Comparison of ENCODE assay signal across 17 cellular contexts in genomic region chr18:55159027-55159426, GRCh38.
DNase-seq lines count a peak whose midpoint lies in the region; ATAC-seq and TF ChIP-seq lines count a peak whose summit lies in the region.
"Had no signal": no experiment of that assay in that cellular context is flagged by ENCODE, and none has a peak within 500 bp of the region (broad histone marks: within the 10 kb centered on the region; RNA-seq: fewer than 3 reads in every experiment).

No MANE protein-coding gene starts in this region.

- H3K27ac Mint-ChIP-seq in stimulated activated naive CD8-positive, alpha-beta T cell treated with anti-CD3 and anti-CD28 coated beads, Interleukin-15, amount 100 ng/mL, for 72 hours, result no peak overlapping the region
- H3K27ac Mint-ChIP-seq in MCF 10A (ENCODE audit: low read depth, unreplicated experiment), result no peak overlapping the region
- H3K27ac Mint-ChIP-seq: B cell; CD4-positive, alpha-beta T cell; CD8-positive, alpha-beta T cell had no signal

- no CpG with 5 or more reads among the region's 4 CpGs for WGBS in trophoblast cell (ENCODE audit: extremely low coverage, insufficient coverage, insufficient read length)

- H3K14ac ChIP-seq in trophoblast cell (ENCODE audit: low read length), result no peak overlapping the region

- H4K91ac ChIP-seq in trophoblast cell (ENCODE audit: low read depth, low read length), result peak overlapping the region; percentile 32

- H3K4me2 ChIP-seq in trophoblast cell (ENCODE audit: low read length), result no peak overlapping the region
- H3K4me2 ChIP-seq: A549; BLaER1 treated with 17β-estradiol and CSF1 and Interleukin-3, amounts not matched to agents 10 nM and 100 nM had no signal

- H3K4me3 Mint-ChIP-seq in stimulated activated naive CD8-positive, alpha-beta T cell treated with anti-CD3 and anti-CD28 coated beads, Interleukin-15, amount 100 ng/mL, for 72 hours, result no peak overlapping the region
- no peak overlapping the region for H3K4me3 Mint-ChIP-seq in MCF 10A (ENCODE audit: unreplicated experiment)
- H3K4me3 Mint-ChIP-seq: B cell; CD4-positive, alpha-beta T cell; CD8-positive, alpha-beta T cell had no signal

- H3K4ac ChIP-seq in trophoblast cell (ENCODE audit: low read depth, low read length), result no peak overlapping the region

- no peaks in the 10 kb centered on the region for H3K36me3 ChIP-seq in trophoblast cell (ENCODE audit: control insufficient read depth in 1 of 2, insufficient read depth in 2 of 2, low read length in 2 of 2)
- H3K36me3 ChIP-seq: BLaER1 treated with 17β-estradiol and CSF1 and Interleukin-3, amounts not matched to agents 10 nM and 100 nM had no signal

- no peak overlapping the region for H2AFZ ChIP-seq in trophoblast cell (ENCODE audit: insufficient read depth, low read length, poor library complexity)

- intact Hi-C loops in MCF 10A (cut with micrococcal nuclease), result no loop called here

- no peak overlapping the region for H2BK120ac ChIP-seq in trophoblast cell (ENCODE audit: insufficient read depth, low read length, poor library complexity)

- POLR2A ChIA-PET in MCF 10A (lab: Yijun Ruan, JAX), result no interaction called here

- H3K36me3 Mint-ChIP-seq in MCF 10A (ENCODE audit: insufficient read depth, unreplicated experiment), result no peaks in the 10 kb centered on the region
- H3K36me3 Mint-ChIP-seq: CD8-positive, alpha-beta T cell had no signal

- H2BK5ac ChIP-seq in trophoblast cell (ENCODE audit: low read depth, low read length, poor library complexity), result no peak overlapping the region

- no peaks in the 10 kb centered on the region for H3K79me2 ChIP-seq in trophoblast cell (ENCODE audit: control insufficient read depth, insufficient read depth, low read length, poor library complexity)

- no peak overlapping the region for H3K23ac ChIP-seq in trophoblast cell (ENCODE audit: low read length)

- H3K9me3 Mint-ChIP-seq in stimulated activated naive CD8-positive, alpha-beta T cell treated with anti-CD3 and anti-CD28 coated beads, Interleukin-15, amount 100 ng/mL, for 72 hours, result peaks cover 0 to 13% of the 10 kb centered on the region in 2 donors
- H3K9me3 Mint-ChIP-seq in MCF 10A (ENCODE audit: unreplicated experiment), result no peaks in the 10 kb centered on the region
- H3K9me3 Mint-ChIP-seq: CD4-positive, alpha-beta T cell; CD8-positive, alpha-beta T cell had no signal

- no peaks in the 10 kb centered on the region for H3K9me3 ChIP-seq in trophoblast cell (ENCODE audit: insufficient read depth, low read depth, low read length)
- H3K9me3 ChIP-seq: A549; BLaER1 treated with 17β-estradiol and CSF1 and Interleukin-3, amounts not matched to agents 10 nM and 100 nM; Caco-2 had no signal

- DNase-seq in stimulated activated naive CD8-positive, alpha-beta T cell treated with anti-CD3 and anti-CD28 coated beads, Interleukin-15, amount 100 ng/mL, for 72 hours, result no peak
- no peak for DNase-seq in stimulated activated naive CD8-positive, alpha-beta T cell treated with anti-CD3 and anti-CD28 coated beads, Interleukin-15, Interleukin-2, amounts not matched to agents 100 U/mL and 50 U/mL, for 24 hours
- DNase-seq in trophoblast cell (no peak), MCF 10A (ENCODE audit: unreplicated experiment) (no peak), activated gamma-delta T cell (lab: John Stamatoyannopoulos, UW) (no peak)
- DNase-seq: AML-193; Caco-2; Calu3; CD4-positive, alpha-beta T cell; CD8-positive, alpha-beta T cell; DMS79 treated with DMSO at 0.1 percent for 48 hours; GF-D8 had no signal

- H3K4me3 ChIP-seq in trophoblast cell (ENCODE audit: low read depth, low read length), result no peak overlapping the region
- H3K4me3 ChIP-seq: A549; BLaER1 treated with 17β-estradiol and CSF1 and Interleukin-3, amounts not matched to agents 10 nM and 100 nM had no signal

- H3K4me1 Mint-ChIP-seq in stimulated activated naive CD8-positive, alpha-beta T cell treated with anti-CD3 and anti-CD28 coated beads, Interleukin-15, amount 100 ng/mL, for 72 hours, result no peaks in the 10 kb centered on the region
- no peaks in the 10 kb centered on the region for H3K4me1 Mint-ChIP-seq in MCF 10A (ENCODE audit: insufficient read depth, unreplicated experiment)
- H3K4me1 Mint-ChIP-seq: B cell had no signal

- no peak overlapping the region for H2AK5ac ChIP-seq in trophoblast cell (ENCODE audit: low read length)

- peak; percentile 9 for ATAC-seq in stimulated activated naive CD8-positive, alpha-beta T cell treated with anti-CD3 and anti-CD28 coated beads, Interleukin-15, amount 100 ng/mL, for 72 hours
- ATAC-seq in stimulated activated naive CD8-positive, alpha-beta T cell treated with anti-CD3 and anti-CD28 coated beads, Interleukin-15, Interleukin-2, amounts not matched to agents 100 U/mL and 50 U/mL, for 24 hours, result no peak
- ATAC-seq: A549; CD8-positive, alpha-beta T cell had no signal

- no peak overlapping the region for H3K18ac ChIP-seq in trophoblast cell (ENCODE audit: low read length)

- H4K8ac ChIP-seq in trophoblast cell (ENCODE audit: low read depth, low read length), result no peak overlapping the region

- TF ChIP-seq CTCF in MCF 10A (IDR thresholded peaks at IDR 0.05; ENCODE audit: unreplicated experiment), result no peak

- H3K9ac ChIP-seq in trophoblast cell (ENCODE audit: low read length), result no peak overlapping the region
- H3K9ac ChIP-seq: BLaER1 treated with 17β-estradiol and CSF1 and Interleukin-3, amounts not matched to agents 10 nM and 100 nM had no signal

- no peak overlapping the region for H4K12ac ChIP-seq in trophoblast cell (ENCODE audit: low read depth, low read length)

- no TSS peak for BruUV-seq in MCF 10A (replicated peaks; lab: Mats Ljungman, UMichigan)

- H3K79me1 ChIP-seq in trophoblast cell (ENCODE audit: low read length), result no peaks in the 10 kb centered on the region

- CTCF ChIA-PET in MCF 10A (lab: Yijun Ruan, JAX), result no interaction called here

- H2BK12ac ChIP-seq in trophoblast cell (ENCODE audit: low read length), result no peak overlapping the region

- H3K27me3 Mint-ChIP-seq in stimulated activated naive CD8-positive, alpha-beta T cell treated with anti-CD3 and anti-CD28 coated beads, Interleukin-15, amount 100 ng/mL, for 72 hours, result no peaks in the 10 kb centered on the region
- no peaks in the 10 kb centered on the region for H3K27me3 Mint-ChIP-seq in MCF 10A (ENCODE audit: insufficient read depth, unreplicated experiment)
- H3K27me3 Mint-ChIP-seq: CD4-positive, alpha-beta T cell had no signal

- peaks cover 0 to 7% of the 10 kb centered on the region in 2 experiments for H3K4me1 ChIP-seq in trophoblast cell (ENCODE audit: control insufficient read depth in 1 of 2, insufficient read depth in 2 of 2, low read length in 2 of 2)
- H3K4me1 ChIP-seq: A549; BLaER1 treated with 17β-estradiol and CSF1 and Interleukin-3, amounts not matched to agents 10 nM and 100 nM had no signal

- H3K27ac ChIP-seq in trophoblast cell (ENCODE audit: low read depth, low read length), result no peak overlapping the region
- H3K27ac ChIP-seq: 22Rv1; A549; BLaER1 treated with 17β-estradiol and CSF1 and Interleukin-3, amounts not matched to agents 10 nM and 100 nM; C4-2B had no signal

- no peaks in the 10 kb centered on the region for H3K27me3 ChIP-seq in trophoblast cell (ENCODE audit: insufficient read depth, low read length)
- H3K27me3 ChIP-seq: BLaER1 treated with 17β-estradiol and CSF1 and Interleukin-3, amounts not matched to agents 10 nM and 100 nM had no signal
